Comparison of ENCODE assay signal across 9 cellular contexts in the genomic region with DNA sequence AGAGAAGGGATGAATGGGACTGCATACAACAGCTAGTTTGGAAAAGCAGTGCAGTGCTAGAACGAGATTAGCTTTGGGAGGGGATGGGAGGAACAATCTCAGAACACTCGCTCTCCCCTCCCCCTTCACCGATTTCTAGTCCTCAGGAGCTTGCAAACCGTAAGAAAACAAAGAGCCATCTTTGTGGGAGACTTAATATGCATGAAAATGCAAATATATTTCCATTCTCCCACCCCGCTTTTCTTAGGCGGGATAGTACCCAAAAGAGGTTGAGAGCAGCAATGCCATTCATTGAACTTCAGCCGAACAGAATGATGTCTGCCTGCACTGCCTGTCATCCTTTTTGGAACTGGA. TPM values are rescaled to one million over a fixed set of nuclear protein-coding genes. Genes with fewer than 3 reads are reported as not detected.
DNase-seq lines count a peak whose midpoint lies in the region; TF ChIP-seq lines count a peak whose summit lies in the region.
"Had no signal": no experiment of that assay in that cellular context is flagged by ENCODE, and none has a peak within 500 bp of the region (broad histone marks: within the 10 kb centered on the region; RNA-seq: fewer than 3 reads in every experiment).

No MANE protein-coding gene starts in this region.

- no peaks in the 10 kb centered on the region for H3K9me3 Mint-ChIP-seq in progenitor cell of endocrine pancreas (ENCODE audit: low read depth)

- peak overlapping the region; percentile 83 for H3K4me3 ChIP-seq in OCI-LY7 (ENCODE audit: low read depth, low read length, poor library complexity, severe bottlenecking)
- H3K4me3 ChIP-seq in esophagus squamous epithelium, result peak overlapping the region; percentile 60 to 97 (median 83)

- H3K27ac ChIP-seq in OCI-LY7 (ENCODE audit: low read depth, low read length, poor library complexity, severe bottlenecking), result peak overlapping the region; percentile 58
- H3K27ac ChIP-seq in esophagus squamous epithelium, result peak overlapping the region in 3 of 4 donors; percentile 81 to 87 (median 84)

- H3K4me1 Mint-ChIP-seq in progenitor cell of endocrine pancreas (ENCODE audit: low read depth), result peaks cover 19% of the 10 kb centered on the region

- BruUV-seq in OCI-LY7 (replicated peaks; lab: Mats Ljungman, UMichigan), result no TSS peak

- peak overlapping the region; percentile 69 for H3K27ac Mint-ChIP-seq in progenitor cell of endocrine pancreas

- CTCF ChIA-PET in GM10248 (lab: Yijun Ruan, JAX), result interaction anchor here (1.0 kb wide), 1 partner anchor 47 kb away, joined by 3 read pairs; no protein-coding TSS in a partner anchor
- CTCF ChIA-PET in OCI-LY7 (lab: Charles Lee; ENCODE audit: unreplicated experiment), result no interaction called here

- H3K36me3 ChIP-seq in OCI-LY7 (ENCODE audit: insufficient read depth, low read length) (peaks cover 48% of the 10 kb centered on the region), esophagus squamous epithelium (peaks cover 13 to 33% (median 16%) of the 10 kb centered on the region in 3 donors)

- POLR2A ChIA-PET in GM10248 (lab: Yijun Ruan, JAX) (no interaction called here), OCI-LY7 (lab: Charles Lee) (interaction anchor here (1.0 to 1.5 kb wide), 2 partner anchors 19 to 24 kb away, joined by 3 to 7 read pairs; no protein-coding TSS in a partner anchor)

- H2AFZ ChIP-seq in OCI-LY7 (ENCODE audit: low read length), result no peak overlapping the region; the same call in 1 of the 2 replicates

- peaks cover 16% of the 10 kb centered on the region for H3K36me3 Mint-ChIP-seq in progenitor cell of endocrine pancreas (ENCODE audit: insufficient read depth)

- WGBS in esophagus squamous epithelium, 2 donors, result 16% methylated on average over 7 of the region's 7 CpGs

- H3K27me3 ChIP-seq in esophagus squamous epithelium, result no peaks in the 10 kb centered on the region

- peaks cover 12% of the 10 kb centered on the region for H4K20me1 ChIP-seq in OCI-LY7 (ENCODE audit: insufficient read depth, low read length)

- DNase-seq in GM10248 (ENCODE audit: extremely low spot score), result peak; percentile 36
- DNase-seq in OCI-LY7 (ENCODE audit: low spot score), result peak; percentile 67
- no peak for DNase-seq in esophagus squamous epithelium (lab: John Stamatoyannopoulos, UW)
- DNase-seq in progenitor cell of endocrine pancreas (ENCODE audit: low spot score, unreplicated experiment), result no peak
- DNase-seq in putamen (ENCODE audit: low spot score), result no peak
- no peak for DNase-seq in LoVo (ENCODE audit: low spot score)
- no peak for DNase-seq in HT-29 (ENCODE audit: low spot score)
- DNase-seq in NCI-H748 treated with DMSO at 0.1 percent for 48 hours (lab: John Stamatoyannopoulos, UW), result no peak
- DNase-seq: NCI-H446 had no signal

- intact Hi-C loops in OCI-LY7 (cut with micrococcal nuclease; ENCODE audit: unreplicated experiment) (loop anchor here (5.0 kb wide), 2 partner anchors 47 to 142 kb away; partner anchors contain the start of genes ATL3 and ZFTA), esophagus squamous epithelium (cut with DNase I) (loop anchor here (10.0 kb wide), 1 partner anchor 50 kb away; the partner anchor contains the start of gene ZFTA)

- H3K9me3 ChIP-seq in OCI-LY7 (ENCODE audit: low read length), result no peaks in the 10 kb centered on the region
- no peaks in the 10 kb centered on the region for H3K9me3 ChIP-seq in esophagus squamous epithelium

- peak overlapping the region; percentile 85 for H3K4me3 Mint-ChIP-seq in progenitor cell of endocrine pancreas (ENCODE audit: low read depth)

- H3K9me2 ChIP-seq in OCI-LY7 (ENCODE audit: insufficient read depth, low read length), result no peaks in the 10 kb centered on the region

- TF ChIP-seq CTCF in GM10248 (IDR thresholded peaks at IDR 0.05; ENCODE audit: control extremely low read depth, extremely low read depth, low read depth, missing control alignments) (no peak), OCI-LY7 (conservative IDR thresholded peaks at IDR 0.05; ENCODE audit: low read length) (no peak), esophagus squamous epithelium (IDR thresholded peaks at IDR 0.05) (no peak), progenitor cell of endocrine pancreas (IDR thresholded peaks at IDR 0.05; ENCODE audit: unreplicated experiment) (no peak)

- TF ChIP-seq POLR2A in esophagus squamous epithelium (IDR thresholded peaks at IDR 0.05), result no peak

- peak overlapping the region; percentile 86 for H3K4me2 ChIP-seq in OCI-LY7 (ENCODE audit: low read length)

- H3K27me3 Mint-ChIP-seq in progenitor cell of endocrine pancreas, result peaks cover 13% of the 10 kb centered on the region

- H3K79me2 ChIP-seq in OCI-LY7 (ENCODE audit: insufficient read depth, low read depth, low read length), result peaks cover 36% of the 10 kb centered on the region

- H3K4me1 ChIP-seq in OCI-LY7 (ENCODE audit: insufficient read depth, low read length, poor library complexity, severe bottlenecking) (peaks cover 18% of the 10 kb centered on the region), esophagus squamous epithelium (peaks cover 6 to 35% (median 19%) of the 10 kb centered on the region in 3 donors)

RNA-seq across cellular contexts. Expression of gene SPINDOC, which starts 1.1 kb away (rescaled TPM):
- total RNA-seq in OCI-LY7 (2014; rRNA removed; shearing (Covaris generic)), result 57.9 and 71.1 TPM in 2 replicates
- total RNA-seq in OCI-LY7 (2022) (81.6 and 81.8 TPM in 2 replicates), esophagus squamous epithelium (1 to 10 TPM; 3.4 to 8.8 (median 6.1) TPM), progenitor cell of endocrine pancreas (75.3 and 77.8 TPM in 2 replicates)
- 37.6 and 44.9 TPM in 2 replicates for total RNA-seq in HT-29 (2014; rRNA removed; shearing (Covaris generic))

RNA-seq across cellular contexts. Expression of gene MARK2, which starts 24.6 kb away (rescaled TPM):
- 20.8 and 22.7 TPM in 2 replicates for total RNA-seq in OCI-LY7 (2014; rRNA removed; shearing (Covaris generic))
- total RNA-seq in OCI-LY7 (2022) (40.1 and 45.4 TPM in 2 replicates), esophagus squamous epithelium (10 to 100 TPM; 47.0 to 91.0 (median 62.2) TPM), progenitor cell of endocrine pancreas (55.5 and 59.1 TPM in 2 replicates)
- 75.6 and 96.1 TPM in 2 replicates for total RNA-seq in HT-29 (2014; rRNA removed; shearing (Covaris generic))

RNA-seq across cellular contexts. Expression of gene ZFTA, which starts 45.8 kb away (rescaled TPM):
- total RNA-seq in OCI-LY7 (2014; rRNA removed; shearing (Covaris generic)), result 6.8 and 10.3 TPM in 2 replicates
- total RNA-seq in OCI-LY7 (2022), result 12.7 TPM in 2 replicates
- 10 to 100 TPM in 1 of 4 donors, 1 to 10 TPM in 3; 2.9 to 12.0 (median 4.6) TPM for total RNA-seq in esophagus squamous epithelium
- total RNA-seq in progenitor cell of endocrine pancreas, result 46.8 and 53.6 TPM in 2 replicates
- total RNA-seq in HT-29 (2014; rRNA removed; shearing (Covaris generic)), result 22.1 and 35.2 TPM in 2 replicates

Comparison
In these comparisons a context has a peak if more than half of its experiments do, and no peak if none do; other contexts are left out.
1. DNase-seq: peak in GM10248 (single experiment) and OCI-LY7 (single experiment); none in esophagus squamous epithelium (single experiment), progenitor cell of endocrine pancreas (single experiment), putamen (single experiment), LoVo (single experiment), HT-29 (single experiment) and NCI-H748 treated with DMSO at 0.1 percent for 48 hours (single experiment).